Comparison of ENCODE assay signal across 9 cellular contexts in genomic region chr19:49442354-49442753, GRCh38. TPM values are rescaled to one million over a fixed set of nuclear protein-coding genes. Genes with fewer than 3 reads are reported as not detected.
DNase-seq lines count a peak whose midpoint lies in the region; ATAC-seq lines count a peak whose summit lies in the region.
"Had no signal": no experiment of that assay in that cellular context is flagged by ENCODE, and none has a peak within 500 bp of the region (broad histone marks: within the 10 kb centered on the region; RNA-seq: fewer than 3 reads in every experiment).

No MANE protein-coding gene starts in this region.

- peaks cover 49% of the 10 kb centered on the region for H3K27me3 ChIP-seq in iPS-18a (ENCODE audit: control insufficient read depth, insufficient read depth, low read length)

- H3K4me3 Mint-ChIP-seq in stimulated activated naive CD8-positive, alpha-beta T cell treated with anti-CD3 and anti-CD28 coated beads, Interleukin-15, Interleukin-2, amounts not matched to agents 100 ng/mL and 50 ng/mL, for 24 hours = peak overlapping the region; percentile 76

- H3K9ac ChIP-seq in iPS-18a (ENCODE audit: low read length) = no peak overlapping the region

- H3K9me3 Mint-ChIP-seq in stimulated activated naive CD8-positive, alpha-beta T cell treated with anti-CD3 and anti-CD28 coated beads, Interleukin-15, Interleukin-2, amounts not matched to agents 100 ng/mL and 50 ng/mL, for 24 hours = no peaks in the 10 kb centered on the region

- H3K4me1 Mint-ChIP-seq in stimulated activated naive CD8-positive, alpha-beta T cell treated with anti-CD3 and anti-CD28 coated beads, Interleukin-15, Interleukin-2, amounts not matched to agents 100 ng/mL and 50 ng/mL, for 24 hours (ENCODE audit: low read depth) = peaks cover 31% of the 10 kb centered on the region

- WGBS in urinary bladder = 9% methylated on average over 11 of the region's 11 CpGs

- H3K27me3 Mint-ChIP-seq in stimulated activated naive CD8-positive, alpha-beta T cell treated with anti-CD3 and anti-CD28 coated beads, Interleukin-15, Interleukin-2, amounts not matched to agents 100 ng/mL and 50 ng/mL, for 24 hours = peaks cover 51% of the 10 kb centered on the region

- no peak overlapping the region for H3K27ac Mint-ChIP-seq in stimulated activated naive CD8-positive, alpha-beta T cell treated with anti-CD3 and anti-CD28 coated beads, Interleukin-15, Interleukin-2, amounts not matched to agents 100 ng/mL and 50 ng/mL, for 24 hours

- H3K4me1 ChIP-seq in iPS-18a (ENCODE audit: control insufficient read depth, low read depth, low read length) (peaks cover 3% of the 10 kb centered on the region), urinary bladder (ENCODE audit: insufficient read depth) (no peaks in the 10 kb centered on the region)
- H3K4me1 ChIP-seq: adrenal gland had no signal

- H3K4me3 ChIP-seq in iPS-18a (ENCODE audit: low read length) (peak overlapping the region; percentile 52), urinary bladder (ENCODE audit: low read depth, low read length) (peak overlapping the region; percentile 36)

- H3K36me3 ChIP-seq in iPS-18a (ENCODE audit: control insufficient read depth, low read depth, low read length) (peaks cover 5% of the 10 kb centered on the region), urinary bladder (ENCODE audit: insufficient read depth) (no peaks in the 10 kb centered on the region)

- H3K27ac ChIP-seq in iPS-18a (ENCODE audit: low read length) (no peak overlapping the region), urinary bladder (ENCODE audit: low read depth) (no peak overlapping the region)

- H3K36me3 Mint-ChIP-seq in stimulated activated naive CD8-positive, alpha-beta T cell treated with anti-CD3 and anti-CD28 coated beads, Interleukin-15, Interleukin-2, amounts not matched to agents 100 ng/mL and 50 ng/mL, for 24 hours (ENCODE audit: low read depth) = peaks cover 12% of the 10 kb centered on the region

- no peaks in the 10 kb centered on the region for H3K9me3 ChIP-seq in iPS-18a (ENCODE audit: control insufficient read depth, low read depth, low read length)
- H3K9me3 ChIP-seq: adrenal gland had no signal

- ATAC-seq in stimulated activated naive CD8-positive, alpha-beta T cell treated with anti-CD3 and anti-CD28 coated beads, Interleukin-15, Interleukin-2, amounts not matched to agents 100 U/mL and 50 U/mL, for 24 hours = no peak
- no peak for ATAC-seq in GM19395 (IDR thresholded peaks at IDR 0.05; ENCODE audit: unreplicated experiment)

- no peak for DNase-seq in stimulated activated naive CD8-positive, alpha-beta T cell treated with anti-CD3 and anti-CD28 coated beads, Interleukin-15, Interleukin-2, amounts not matched to agents 100 U/mL and 50 U/mL, for 24 hours
- peak; percentile 25 to 36 for DNase-seq in activated CD4-positive, alpha-beta T cell treated with anti-CD3 and anti-CD28 coated beads, Interleukin-2, amount 50 U/mL, for 48 hours
- DNase-seq in NCI-H1092 (lab: John Stamatoyannopoulos, UW) (no peak), dermis blood vessel endothelial cell (no peak)

RNA-seq across cellular contexts. Expression of gene SLC17A7, which starts 1.0 kb away (rescaled TPM):
- total RNA-seq in urinary bladder (0.85 TPM), dermis blood vessel endothelial cell (0.17 and 0.42 TPM in 2 replicates)
- 2.1 TPM for polyA plus RNA-seq in urinary bladder

RNA-seq across cellular contexts. Expression of gene PIH1D1, which starts 9.3 kb away (rescaled TPM):
- total RNA-seq in urinary bladder (49.6 TPM), dermis blood vessel endothelial cell (143 and 169 TPM in 2 replicates)
- 69.6 TPM for polyA plus RNA-seq in urinary bladder

RNA-seq across cellular contexts. Expression of gene ALDH16A1, which starts 10.7 kb away (rescaled TPM):
- total RNA-seq in urinary bladder (14.2 TPM), dermis blood vessel endothelial cell (55.3 and 82.5 TPM in 2 replicates)
- 34.7 TPM for polyA plus RNA-seq in urinary bladder

RNA-seq across cellular contexts. Expression of gene GFY, which starts 17.2 kb away (rescaled TPM):
- not detected for total RNA-seq in urinary bladder
- not detected for polyA plus RNA-seq in urinary bladder
- total RNA-seq in dermis blood vessel endothelial cell = not detected in 2 replicates
- total RNA-seq: adrenal gland had no signal
- polyA plus RNA-seq: adrenal gland had no signal

RNA-seq across cellular contexts. Expression of gene PTH2, which starts 19.1 kb away (rescaled TPM):
- total RNA-seq in urinary bladder = not detected
- not detected for polyA plus RNA-seq in urinary bladder
- total RNA-seq in dermis blood vessel endothelial cell = not detected in 2 replicates
- total RNA-seq: adrenal gland had no signal
- polyA plus RNA-seq: adrenal gland had no signal

Comparison
In these comparisons a context has a peak if more than half of its experiments do, and no peak if none do; other contexts are left out.
1. DNase-seq: peak in activated CD4-positive, alpha-beta T cell treated with anti-CD3 and anti-CD28 coated beads, Interleukin-2, amount 50 U/mL, for 48 hours (2 of 2); none in stimulated activated naive CD8-positive, alpha-beta T cell treated with anti-CD3 and anti-CD28 coated beads, Interleukin-15, Interleukin-2, amounts not matched to agents 100 U/mL and 50 U/mL, for 24 hours (single experiment), NCI-H1092 (single experiment) and dermis blood vessel endothelial cell (single experiment).